ENCODE assay signal across 10 cellular contexts in genomic region chr1:24927886-24928630, GRCh38. TPM values are rescaled to one million over a fixed set of nuclear protein-coding genes. Genes with fewer than 3 reads are reported as not detected.
DNase-seq lines count a peak whose midpoint lies in the region; ATAC-seq and TF ChIP-seq lines count a peak whose summit lies in the region.
"Had no signal": no experiment of that assay in that cellular context is flagged by ENCODE, and none has a peak within 500 bp of the region (broad histone marks: within the 10 kb centered on the region; RNA-seq: fewer than 3 reads in every experiment).

No MANE protein-coding gene starts in this region.

- peaks cover 0 to 2% (median 0%) of the 10 kb centered on the region in 7 donors for H3K9me3 Mint-ChIP-seq in CD4-positive, CD25-positive, alpha-beta regulatory T cell

- peak overlapping the region; percentile 95 to 99 (median 98) for H3K4me3 Mint-ChIP-seq in CD4-positive, CD25-positive, alpha-beta regulatory T cell

- peaks cover 13 to 66% (median 21%) of the 10 kb centered on the region in 4 donors for H3K4me1 Mint-ChIP-seq in CD4-positive, CD25-positive, alpha-beta regulatory T cell

- intact Hi-C loops in lower leg skin (cut with DNase I; ENCODE audit: low total_unique reads): no loop called here

- no peak for ATAC-seq in CD4-positive, CD25-positive, alpha-beta regulatory T cell (ENCODE audit: low read depth in 2 of 2)
- ATAC-seq in GM21447 (IDR thresholded peaks at IDR 0.05; ENCODE audit: unreplicated experiment): no peak

- H3K9ac ChIP-seq in HUES6 (ENCODE audit: low read length) (no peak overlapping the region), mucosa of rectum (ENCODE audit: low read depth in 1 of 2, low read length in 2 of 2) (peak overlapping the region in 1 of 2 donors; percentile 63)

- no peaks in the 10 kb centered on the region for H3K9me3 ChIP-seq in CD4-positive, CD25-positive, alpha-beta regulatory T cell (ENCODE audit: control insufficient read depth in 2 of 2, low read length in 2 of 2)
- H3K9me3 ChIP-seq in HUES6 (ENCODE audit: control insufficient read depth, insufficient read depth, low read depth, low read length) (no peaks in the 10 kb centered on the region), mucosa of rectum (ENCODE audit: control insufficient read depth in 2 of 2, low read length in 2 of 2) (no peaks in the 10 kb centered on the region)

- H3K36me3 Mint-ChIP-seq in CD4-positive, CD25-positive, alpha-beta regulatory T cell: peaks cover 26% of the 10 kb centered on the region

- no peak for TF ChIP-seq POLR2A in lower leg skin (IDR thresholded peaks at IDR 0.05)

- peak in 1 of 3 donors; percentile 33 for DNase-seq in CD4-positive, CD25-positive, alpha-beta regulatory T cell
- DNase-seq in astrocyte of the hippocampus (ENCODE audit: low read depth, low spot score) (peak; percentile 40), epidermal melanocyte (ENCODE audit: insufficient read length, low spot score) (no peak), lower leg skin (ENCODE audit: low spot score in 2 of 2) (no peak), Kasumi-1 (lab: John Stamatoyannopoulos, UW) (no peak)
- DNase-seq: NCI-H1694 treated with DMSO at 0.1 percent for 48 hours, WERI-Rb-1 had no signal

- peak overlapping the region; percentile 97 to 100 (median 99) for H3K27ac Mint-ChIP-seq in CD4-positive, CD25-positive, alpha-beta regulatory T cell

- peak overlapping the region; percentile 99 for H3K4me3 ChIP-seq in CD4-positive, CD25-positive, alpha-beta regulatory T cell (ENCODE audit: low read depth, low read length)
- H3K4me3 ChIP-seq in HUES6 (ENCODE audit: low read depth, low read length): peak overlapping the region; percentile 54
- H3K4me3 ChIP-seq in mucosa of rectum (ENCODE audit: low read length in 2 of 2): peak overlapping the region; percentile 27 to 67
- H3K4me3 ChIP-seq in lower leg skin (ENCODE audit: low read depth, poor library complexity, severe bottlenecking): no peak overlapping the region

- H3K4me1 ChIP-seq in CD4-positive, CD25-positive, alpha-beta regulatory T cell (ENCODE audit: control insufficient read depth, insufficient read depth, low read length, poor library complexity, severe bottlenecking): peaks cover 73% of the 10 kb centered on the region
- peaks cover 52% of the 10 kb centered on the region for H3K4me1 ChIP-seq in HUES6 (ENCODE audit: control insufficient read depth, insufficient read depth, low read length)
- peaks cover 16 to 26% of the 10 kb centered on the region in 2 donors for H3K4me1 ChIP-seq in mucosa of rectum (ENCODE audit: control insufficient read depth in 2 of 2, insufficient read depth in 2 of 2, low read length in 2 of 2)

- peaks cover 5% of the 10 kb centered on the region for H3K27me3 Mint-ChIP-seq in CD4-positive, CD25-positive, alpha-beta regulatory T cell

- H3K27me3 ChIP-seq in CD4-positive, CD25-positive, alpha-beta regulatory T cell (ENCODE audit: control insufficient read depth, insufficient read depth, low read length): no peaks in the 10 kb centered on the region
- H3K27me3 ChIP-seq in HUES6 (ENCODE audit: control insufficient read depth, insufficient read depth, low read length) (peaks cover 75% of the 10 kb centered on the region), mucosa of rectum (ENCODE audit: control insufficient read depth in 2 of 2, insufficient read depth in 2 of 2, low read length in 2 of 2) (peaks cover 60 to 78% of the 10 kb centered on the region in 2 donors)

- peak overlapping the region; percentile 98 for H3K27ac ChIP-seq in CD4-positive, CD25-positive, alpha-beta regulatory T cell (ENCODE audit: insufficient read depth, low read length, poor library complexity, severe bottlenecking)
- H3K27ac ChIP-seq in HUES6 (ENCODE audit: low read depth, low read length): no peak overlapping the region
- peak overlapping the region in 1 of 2 donors; percentile 85 for H3K27ac ChIP-seq in mucosa of rectum (ENCODE audit: low read depth in 2 of 2, low read length in 2 of 2)
- H3K27ac ChIP-seq: WERI-Rb-1 had no signal

- peaks cover 34% of the 10 kb centered on the region for H3K36me3 ChIP-seq in CD4-positive, CD25-positive, alpha-beta regulatory T cell (ENCODE audit: control insufficient read depth, insufficient read depth, low read length)
- H3K36me3 ChIP-seq in HUES6 (ENCODE audit: control insufficient read depth, insufficient read depth, low read length) (no peaks in the 10 kb centered on the region), mucosa of rectum (ENCODE audit: control insufficient read depth in 2 of 2, insufficient read depth in 2 of 2, low read length in 2 of 2) (peaks cover 0 to 3% of the 10 kb centered on the region in 2 donors)

- no peak for TF ChIP-seq CTCF in lower leg skin (IDR thresholded peaks at IDR 0.05)

- WGBS in lower leg skin, 2 donors: 27 to 30% methylated on average over 14 of the region's 14 CpGs

RNA-seq across cellular contexts. Expression of gene RUNX3, which starts 2.0 kb away (rescaled TPM):
- total RNA-seq in CD4-positive, CD25-positive, alpha-beta regulatory T cell: 268 TPM
- polyA plus RNA-seq in CD4-positive, CD25-positive, alpha-beta regulatory T cell: 10 to 100 TPM; 12.0 to 23.3 (median 15.8) TPM
- 10 to 100 TPM in 3 of 4 donors, 1 to 10 TPM in 1; 6.1 to 24.4 (median 19.8) TPM for total RNA-seq in lower leg skin

Comparison
In these comparisons a context has a peak if more than half of its experiments do, and no peak if none do; other contexts are left out.
1. RNA of gene RUNX3, which starts 2.0 kb away (total RNA-seq): 268 TPM in CD4-positive, CD25-positive, alpha-beta regulatory T cell (single experiment); 6.1 to 24.4 TPM in lower leg skin; every median in the first group is over 10 times any median in the second.